In genomic region chr11:96187779-96188624, GRCh38 we compare ENCODE assay signal across 9 cellular contexts.
DNase-seq lines count a peak whose midpoint lies in the region; ATAC-seq and TF ChIP-seq lines count a peak whose summit lies in the region.
"Had no signal": no experiment of that assay in that cellular context is flagged by ENCODE, and none has a peak within 500 bp of the region (broad histone marks: within the 10 kb centered on the region; RNA-seq: fewer than 3 reads in every experiment).

No MANE protein-coding gene starts in this region.

- peaks cover 35 to 75% (median 44%) of the 10 kb centered on the region in 4 donors for H3K4me1 Mint-ChIP-seq in CD4-positive, CD25-positive, alpha-beta regulatory T cell
- peaks cover 40% of the 10 kb centered on the region for H3K4me1 Mint-ChIP-seq in central memory CD8-positive, alpha-beta T cell
- H3K4me1 Mint-ChIP-seq in nephron progenitor cell = peaks cover 55% of the 10 kb centered on the region

- no peak for TF ChIP-seq CTCF in nephron progenitor cell (IDR thresholded peaks at IDR 0.05)

- H3K27ac Mint-ChIP-seq in CD4-positive, CD25-positive, alpha-beta regulatory T cell = peak overlapping the region; percentile 10 to 85 (median 43)
- peak overlapping the region; percentile 59 for H3K27ac Mint-ChIP-seq in central memory CD8-positive, alpha-beta T cell (ENCODE audit: low read depth)
- H3K27ac Mint-ChIP-seq in nephron progenitor cell = peak overlapping the region; percentile 37

- no peaks in the 10 kb centered on the region for H3K36me3 ChIP-seq in CD4-positive, CD25-positive, alpha-beta regulatory T cell (ENCODE audit: control insufficient read depth, insufficient read depth, low read length)
- H3K36me3 ChIP-seq: pancreas had no signal

- H3K36me3 Mint-ChIP-seq in CD4-positive, CD25-positive, alpha-beta regulatory T cell = peaks cover 12% of the 10 kb centered on the region
- no peaks in the 10 kb centered on the region for H3K36me3 Mint-ChIP-seq in central memory CD8-positive, alpha-beta T cell (ENCODE audit: insufficient read depth)
- H3K36me3 Mint-ChIP-seq in nephron progenitor cell (ENCODE audit: low read depth) = peaks cover 32% of the 10 kb centered on the region

- H3K27me3 Mint-ChIP-seq in CD4-positive, CD25-positive, alpha-beta regulatory T cell = no peaks in the 10 kb centered on the region
- no peaks in the 10 kb centered on the region for H3K27me3 Mint-ChIP-seq in central memory CD8-positive, alpha-beta T cell
- no peaks in the 10 kb centered on the region for H3K27me3 Mint-ChIP-seq in nephron progenitor cell (ENCODE audit: low read depth, poor library complexity)

- peak overlapping the region in 3 of 4 donors; percentile 1 to 60 (median 45) for H3K4me3 Mint-ChIP-seq in CD4-positive, CD25-positive, alpha-beta regulatory T cell
- peak overlapping the region; percentile 2 for H3K4me3 Mint-ChIP-seq in central memory CD8-positive, alpha-beta T cell
- no peak overlapping the region for H3K4me3 Mint-ChIP-seq in nephron progenitor cell

- no peak for ATAC-seq in CD4-positive, CD25-positive, alpha-beta regulatory T cell (ENCODE audit: low read depth in 2 of 2)
- ATAC-seq in central memory CD8-positive, alpha-beta T cell (replicated peaks; ENCODE audit: extremely low read depth, poor library complexity, severe bottlenecking) = no peak
- no peak for ATAC-seq in HG03175 (IDR thresholded peaks at IDR 0.05; ENCODE audit: unreplicated experiment)
- ATAC-seq in GM19023 (IDR thresholded peaks at IDR 0.05; ENCODE audit: unreplicated experiment) = no peak
- no peak for ATAC-seq in HG03039 (IDR thresholded peaks at IDR 0.05; ENCODE audit: unreplicated experiment)

- no peaks in the 10 kb centered on the region for H3K9me3 Mint-ChIP-seq in CD4-positive, CD25-positive, alpha-beta regulatory T cell
- H3K9me3 Mint-ChIP-seq in central memory CD8-positive, alpha-beta T cell = no peaks in the 10 kb centered on the region
- H3K9me3 Mint-ChIP-seq in nephron progenitor cell = peaks cover 22% of the 10 kb centered on the region

- H3K27ac ChIP-seq in CD4-positive, CD25-positive, alpha-beta regulatory T cell (ENCODE audit: insufficient read depth, low read length, poor library complexity, severe bottlenecking) = no peak overlapping the region

- DNase-seq in CD4-positive, CD25-positive, alpha-beta regulatory T cell = no peak
- DNase-seq in LHCN-M2 (ENCODE audit: low read depth) (peak; percentile 86), nephron progenitor cell (no peak), KG1 (lab: John Stamatoyannopoulos, UW) (no peak)
- no peak for DNase-seq in central memory CD8-positive, alpha-beta T cell (ENCODE audit: low spot score in 2 of 2)
- DNase-seq: pancreas had no signal

- no peaks in the 10 kb centered on the region for H3K27me3 ChIP-seq in CD4-positive, CD25-positive, alpha-beta regulatory T cell (ENCODE audit: control insufficient read depth, insufficient read depth, low read length)
- H3K27me3 ChIP-seq: pancreas had no signal

- no peak overlapping the region for H3K4me3 ChIP-seq in CD4-positive, CD25-positive, alpha-beta regulatory T cell (ENCODE audit: low read depth, low read length)
- H3K4me3 ChIP-seq: pancreas had no signal

- peaks cover 21% of the 10 kb centered on the region for H3K4me1 ChIP-seq in CD4-positive, CD25-positive, alpha-beta regulatory T cell (ENCODE audit: control insufficient read depth, insufficient read depth, low read length, poor library complexity, severe bottlenecking)
- H3K4me1 ChIP-seq: pancreas had no signal

- H3K9me3 ChIP-seq in CD4-positive, CD25-positive, alpha-beta regulatory T cell (ENCODE audit: control insufficient read depth in 2 of 2, low read length in 2 of 2) = no peaks in the 10 kb centered on the region
- H3K9me3 ChIP-seq: pancreas had no signal
